Comparison of ENCODE assay signal across 19 cellular contexts in genomic region chr3:25463850-25464418, GRCh38. TPM values are rescaled to one million over a fixed set of nuclear protein-coding genes. Genes with fewer than 3 reads are reported as not detected.
DNase-seq lines count a peak whose midpoint lies in the region; ATAC-seq, FAIRE-seq and TF ChIP-seq lines count a peak whose summit lies in the region.
"Had no signal": no experiment of that assay in that cellular context is flagged by ENCODE, and none has a peak within 500 bp of the region (broad histone marks: within the 10 kb centered on the region; RNA-seq: fewer than 3 reads in every experiment).

No MANE protein-coding gene starts in this region.

- no peak overlapping the region for H4K5ac ChIP-seq in IMR-90 (ENCODE audit: low read depth, low read length)

- no peak for DNase-seq in IMR-90
- DNase-seq in K562 (ENCODE audit: extremely low read depth in 1 of 4, low spot score in 3 of 4) = no peak
- DNase-seq in osteocyte (ENCODE audit: extremely low spot score, unreplicated experiment) = no peak
- no peak for DNase-seq in HuH-7 (ENCODE audit: low spot score)
- DNase-seq in left lung = no peak
- DNase-seq in NCI-H2081 (lab: John Stamatoyannopoulos, UW) = no peak
- DNase-seq: BE2C; CD4-positive, alpha-beta memory T cell; DMS79; HCEC 1CT; HFFc6 had no signal

- H4K20me1 ChIP-seq in IMR-90 (ENCODE audit: insufficient read depth, low read length) (no peaks in the 10 kb centered on the region), K562 (replicated peaks; ENCODE audit: control insufficient read depth, insufficient read depth, low read length) (no peaks in the 10 kb centered on the region)

- no peak overlapping the region for H3K4me3 Mint-ChIP-seq in osteocyte (ENCODE audit: unreplicated experiment)
- H3K4me3 Mint-ChIP-seq: CD4-positive, alpha-beta memory T cell; HFFc6 had no signal

- CTCF ChIA-PET in IMR-90 (lab: Yijun Ruan, JAX) = interaction anchor here (1.2 kb wide), 1 partner anchor 8 kb away, joined by 3 read pairs; no protein-coding TSS in a partner anchor
- CTCF ChIA-PET in K562 (lab: Yijun Ruan, JAX; ENCODE audit: low intra/inter-chr PET ratio) = no interaction called here

- H3K27ac Mint-ChIP-seq in osteocyte (ENCODE audit: unreplicated experiment) = peak overlapping the region; percentile 38
- H3K27ac Mint-ChIP-seq: CD4-positive, alpha-beta memory T cell; HFFc6 had no signal

- H3K27me3 ChIP-seq in IMR-90 (ENCODE audit: control insufficient read depth, insufficient read depth, low read length) (no peaks in the 10 kb centered on the region), K562 (ENCODE audit: control insufficient read depth in 2 of 2, insufficient read depth in 2 of 2, low read length in 2 of 2) (no peaks in the 10 kb centered on the region), gastroesophageal sphincter (no peaks in the 10 kb centered on the region), left lung (no peaks in the 10 kb centered on the region)
- H3K27me3 ChIP-seq: BE2C had no signal

- TF ChIP-seq EP300 in K562 (IDR thresholded peaks at IDR 0.05; ENCODE audit: low read length) (no peak), gastroesophageal sphincter (IDR thresholded peaks at IDR 0.05) (no peak)

- TF ChIP-seq RAD21 in IMR-90 (IDR thresholded peaks at IDR 0.05; ENCODE audit: low read length) (no peak), K562 (CRISPR knock-in tag; conservative IDR thresholded peaks at IDR 0.05 in 1 of 2, IDR thresholded peaks at IDR 0.05 in 1 of 2) (no peak)

- H3K14ac ChIP-seq in IMR-90 (replicated peaks; ENCODE audit: low read depth, low read length) = no peak overlapping the region

- peak; percentile 40 for ATAC-seq in IMR-90 (ENCODE audit: low read depth)
- no peak for ATAC-seq in K562
- no peak for ATAC-seq in gastroesophageal sphincter
- no peak for ATAC-seq in left lung

- no peak overlapping the region for H2BK120ac ChIP-seq in IMR-90 (ENCODE audit: low read depth, low read length)

- dilution Hi-C loops in IMR-90 (cut with HindIII; ENCODE audit: low sequenced_read_pairs, unreplicated experiment) = no loop called here

- WGBS in IMR-90 (ENCODE audit: extremely low coverage in 2 of 2, insufficient read length in 1 of 2), 2 experiments = no CpG with 5 or more reads among the region's 3 CpGs
- 3% methylated on average over 3 of the region's 3 CpGs for whole genome bisulfite sequencing in K562 (ENCODE audit: insufficient coverage, low coverage, missing lambda C conversion rate)
- 50 to 65% methylated on average over 3 of the region's 3 CpGs for WGBS in gastroesophageal sphincter (ENCODE audit: low coverage in 1 of 2), 2 donors

- no peaks in the 10 kb centered on the region for H3K36me3 ChIP-seq in IMR-90 (ENCODE audit: control insufficient read depth, insufficient read depth, low read length)
- H3K36me3 ChIP-seq in K562 (ENCODE audit: control insufficient read depth, insufficient read depth, low read length) = no peaks in the 10 kb centered on the region
- H3K36me3 ChIP-seq in gastroesophageal sphincter = peaks cover 0 to 14% of the 10 kb centered on the region in 2 donors
- H3K36me3 ChIP-seq in left lung = no peaks in the 10 kb centered on the region
- H3K36me3 ChIP-seq: BE2C had no signal

- H3K4me3 ChIP-seq in IMR-90 (ENCODE audit: insufficient read depth, low read depth, low read length) = no peak overlapping the region
- no peak overlapping the region for H3K4me3 ChIP-seq in K562
- no peak overlapping the region for H3K4me3 ChIP-seq in gastroesophageal sphincter
- H3K4me3 ChIP-seq in left lung = no peak overlapping the region

- H3K27ac ChIP-seq in IMR-90 (ENCODE audit: insufficient read depth, low read length) = no peak overlapping the region
- no peak overlapping the region for H3K27ac ChIP-seq in K562 (ENCODE audit: extremely low read depth, low read depth, low read length)
- peak overlapping the region; percentile 9 to 63 (median 48) for H3K27ac ChIP-seq in gastroesophageal sphincter
- no peak overlapping the region for H3K27ac ChIP-seq in left lung
- H3K27ac ChIP-seq: C4-2B had no signal

- H3K18ac ChIP-seq in IMR-90 (ENCODE audit: low read depth, low read length) = no peak overlapping the region

- H2BK15ac ChIP-seq in IMR-90 (ENCODE audit: low read depth, low read length) = no peak overlapping the region

- no peaks in the 10 kb centered on the region for H3K79me2 ChIP-seq in K562 (ENCODE audit: control insufficient read depth, insufficient read depth, low read length)

- H3K4me1 Mint-ChIP-seq in osteocyte (ENCODE audit: unreplicated experiment) = peaks cover 37% of the 10 kb centered on the region
- H3K4me1 Mint-ChIP-seq: CD4-positive, alpha-beta memory T cell had no signal

- POLR2A ChIA-PET in IMR-90 (lab: Charles Lee; ENCODE audit: unreplicated experiment) (interaction anchor here (0.5 kb wide), 1 partner anchor 173 kb away, joined by 7 read pairs; no protein-coding TSS in a partner anchor), K562 (lab: Yijun Ruan, JAX) (interaction anchor here (1.0 to 1.1 kb wide), 2 partner anchors 9 to 10 kb away, joined by 3 read pairs; no protein-coding TSS in a partner anchor)

- no peak overlapping the region for H2AFZ ChIP-seq in IMR-90 (replicated peaks; ENCODE audit: low read length, poor library complexity)
- no peak overlapping the region for H2AFZ ChIP-seq in K562 (ENCODE audit: low read depth, low read length)

- no peak overlapping the region for H4K91ac ChIP-seq in IMR-90 (ENCODE audit: insufficient read depth, low read depth, low read length)

- H3K36me3 Mint-ChIP-seq in osteocyte (ENCODE audit: unreplicated experiment) = peaks cover 4% of the 10 kb centered on the region
- H3K36me3 Mint-ChIP-seq: CD4-positive, alpha-beta memory T cell had no signal

- no peak overlapping the region for H3K4ac ChIP-seq in IMR-90 (ENCODE audit: low read depth, low read length)

- H3K4me2 ChIP-seq in IMR-90 (ENCODE audit: low read depth, low read length) = no peak overlapping the region
- H3K4me2 ChIP-seq in K562 (ENCODE audit: insufficient read depth, low read length) = no peak overlapping the region

- no peak overlapping the region for H3K56ac ChIP-seq in IMR-90 (ENCODE audit: extremely low read depth, insufficient read depth, low read length)

- TF ChIP-seq CTCF in IMR-90 (conservative IDR thresholded peaks at IDR 0.05; ENCODE audit: low read depth, low read length) = no peak
- no peak for TF ChIP-seq CTCF in K562 (IDR thresholded peaks at IDR 0.05 in 2 of 3, conservative IDR thresholded peaks at IDR 0.05 in 1 of 3; ENCODE audit: insufficient read depth in 2 of 3, low read depth in 1 of 3, low read length in 3 of 3)
- TF ChIP-seq CTCF in gastroesophageal sphincter (IDR thresholded peaks at IDR 0.05) = no peak
- TF ChIP-seq CTCF in osteocyte (IDR thresholded peaks at IDR 0.05) = no peak
- TF ChIP-seq CTCF in left lung (IDR thresholded peaks at IDR 0.05) = no peak

- H3K9ac ChIP-seq in IMR-90 (ENCODE audit: low read depth, low read length) = no peak overlapping the region
- no peak overlapping the region for H3K9ac ChIP-seq in K562 (ENCODE audit: insufficient read depth in 1 of 2, low read depth in 2 of 2, low read length in 2 of 2)

- H3K9me1 ChIP-seq in IMR-90 (ENCODE audit: insufficient read depth, low read length) (no peaks in the 10 kb centered on the region), K562 (ENCODE audit: control insufficient read depth, insufficient read depth, low read length) (no peaks in the 10 kb centered on the region)

- no peak overlapping the region for H2BK5ac ChIP-seq in IMR-90 (ENCODE audit: low read depth, low read length, poor library complexity, severe bottlenecking)

- intact Hi-C loops in IMR-90 (cut with micrococcal nuclease) = no loop called here
- intact Hi-C loops in K562 (cut with micrococcal nuclease) = no loop called here
- intact Hi-C loops in left lung (cut with DNase I) = no loop called here

- H2AK9ac ChIP-seq in IMR-90 (replicated peaks; ENCODE audit: low read depth, low read length, poor library complexity) = no peak overlapping the region

- H2AK5ac ChIP-seq in IMR-90 (ENCODE audit: low read depth, low read length) = no peak overlapping the region

- no peak overlapping the region for H2BK20ac ChIP-seq in IMR-90 (ENCODE audit: low read depth, low read length)

- no peak for TF ChIP-seq POLR2A in IMR-90 (IDR thresholded peaks at IDR 0.05; ENCODE audit: low read depth, low read length)
- no peak for TF ChIP-seq POLR2A in K562 (conservative IDR thresholded peaks at IDR 0.05)
- TF ChIP-seq POLR2A in gastroesophageal sphincter (IDR thresholded peaks at IDR 0.05) = no peak

- no peak for FAIRE-seq in K562 (lab: Jason Lieb, UNC)
- FAIRE-seq: A204.1, GM12891, GM19239, H1, HTR-8/SVneo had no signal

- no peaks in the 10 kb centered on the region for H3K79me1 ChIP-seq in IMR-90 (ENCODE audit: low read depth in 1 of 2, low read length in 2 of 2)

- in situ Hi-C loops in IMR-90 (cut with MboI; ENCODE audit: low sequenced_read_pairs) (no loop called here), K562 (cut with MboI) (no loop called here)

- no peak overlapping the region for H3K23ac ChIP-seq in IMR-90 (ENCODE audit: low read depth, low read length)

- H3K9me3 Mint-ChIP-seq in osteocyte (ENCODE audit: unreplicated experiment) = no peaks in the 10 kb centered on the region
- H3K9me3 Mint-ChIP-seq: CD4-positive, alpha-beta memory T cell; HFFc6 had no signal

- no peak overlapping the region for H4K8ac ChIP-seq in IMR-90 (ENCODE audit: low read depth in 2 of 2, low read length in 2 of 2)

- H3K27me3 Mint-ChIP-seq in osteocyte (ENCODE audit: unreplicated experiment) = no peaks in the 10 kb centered on the region
- H3K27me3 Mint-ChIP-seq: CD4-positive, alpha-beta memory T cell had no signal

- H3K9me3 ChIP-seq in IMR-90 (ENCODE audit: control insufficient read depth, insufficient read depth, low read length) (no peaks in the 10 kb centered on the region), K562 (replicated peaks; ENCODE audit: control insufficient read depth, insufficient read depth, low read depth, low read length) (no peaks in the 10 kb centered on the region), gastroesophageal sphincter (no peaks in the 10 kb centered on the region), left lung (no peaks in the 10 kb centered on the region)
- H3K9me3 ChIP-seq: BE2C had no signal

- no TSS peak for BruUV-seq in IMR-90 (replicated peaks; lab: Mats Ljungman, UMichigan)
- BruUV-seq in K562 (replicated peaks; lab: Mats Ljungman, UMichigan) = no TSS peak

- no peaks in the 10 kb centered on the region for H3K4me1 ChIP-seq in IMR-90 (ENCODE audit: control insufficient read depth, insufficient read depth, low read length)
- no peaks in the 10 kb centered on the region for H3K4me1 ChIP-seq in K562 (replicated peaks in 1 of 2; ENCODE audit: control insufficient read depth in 2 of 2, insufficient read depth in 2 of 2, low read length in 2 of 2)
- peaks cover 17 to 77% (median 17%) of the 10 kb centered on the region in 3 donors for H3K4me1 ChIP-seq in gastroesophageal sphincter
- peaks cover 3 to 6% of the 10 kb centered on the region in 2 donors for H3K4me1 ChIP-seq in left lung
- H3K4me1 ChIP-seq: BE2C had no signal

RNA-seq across cellular contexts. Expression of gene RARB, which starts 35.9 kb away (rescaled TPM):
- total RNA-seq in IMR-90 (2012; rRNA removed) (1.4 TPM in 2 replicates), K562 (2014; rRNA removed) (0.12 and 0.18 TPM in 2 replicates), K562 (2014; rRNA removed; fragmentation: Illumina TruSeq; extraction: Trizol) (0.26 and 0.29 TPM in 2 replicates), K562 (2015; rRNA removed; fragmentation: Illumina TruSeq; extraction: Trizol) (0.40 and 0.72 TPM in 2 replicates), K562 (2021) (0.16 and 0.29 TPM in 2 replicates), gastroesophageal sphincter (10 to 100 TPM; 13.1 to 45.8 (median 25.3) TPM), osteocyte (4.8 and 5.0 TPM in 2 replicates), left lung (1 to 10 TPM; 4.1 to 8.1 TPM)
- polyA plus RNA-seq in IMR-90 (2012; rRNA removed) (0.52 and 0.53 TPM in 2 replicates), K562 (2011; rRNA removed) (1.3 TPM in 1 of 2 replicates, not detected in the other), K562 (2014; fragmentation: Illumina TruSeq; extraction: Trizol) (0.25 and 0.28 TPM in 2 replicates), K562 (2014; fragmentation: Nextera tagmentation; extraction: Ambion mirVana) (under 1 TPM; 0.25 to 0.27 TPM), K562 (2014; rRNA removed) (0.15 and 0.18 TPM in 2 replicates)
- polyA plus RNA-seq in IMR-90 (2012; cell fraction: cytosol; rRNA removed) = 0.14 and 0.45 TPM in 2 replicates
- 0.10 and 0.48 TPM in 2 replicates for polyA plus RNA-seq in IMR-90 (2012; cell fraction: nucleus; rRNA removed; ENCODE audit: low replicate concordance)
- 0.39 and 1.2 TPM in 2 replicates for total RNA-seq in K562 (2011; cell fraction: chromatin; rRNA removed; ENCODE audit: low replicate concordance)
- total RNA-seq in K562 (2011; cell fraction: nucleolus; rRNA removed) = 0.13 and 0.67 TPM in 2 replicates
- total RNA-seq in K562 (2011; cell fraction: nucleoplasm; rRNA removed) = 0.22 and 0.23 TPM in 2 replicates
- polyA plus RNA-seq in K562 (2011; cell fraction: cytosol; rRNA removed) = 0.03 and 1.2 TPM in 2 replicates
- polyA plus RNA-seq in K562 (2011; cell fraction: nucleus; rRNA removed) = 1.5 TPM in 1 of 2 replicates, not detected in the other
- 0.33 and 0.69 TPM in 2 replicates for polyA plus RNA-seq in K562 (2012)
- 2.7 TPM in 1 of 2 replicates, not detected in the other for polyA minus RNA-seq in K562 (2011; rRNA and poly(A)+ RNA removed)
- polyA minus RNA-seq in K562 (2011; cell fraction: cytosol; rRNA and poly(A)+ RNA removed) = 0.95 TPM in 1 of 2 replicates, not detected in the other
- 3.0 TPM in 1 of 2 replicates, not detected in the other for polyA minus RNA-seq in K562 (2011; cell fraction: nucleus; rRNA and poly(A)+ RNA removed)
- total RNA-seq: CD4-positive, alpha-beta memory T cell; G401 had no signal

Comparison
In these comparisons a context has a peak if more than half of its experiments do, and no peak if none do; other contexts are left out.
1. H3K27ac ChIP-seq: peak in gastroesophageal sphincter (4 of 4); none in IMR-90 (single experiment), K562 (single experiment) and left lung (0 of 2).